11 cellular contexts compared by ENCODE assay signal in genomic region chr16:6335072-6335471, GRCh38.
DNase-seq lines count a peak whose midpoint lies in the region; ATAC-seq, FAIRE-seq and TF ChIP-seq lines count a peak whose summit lies in the region.
"Had no signal": no experiment of that assay in that cellular context is flagged by ENCODE, and none has a peak within 500 bp of the region (broad histone marks: within the 10 kb centered on the region; RNA-seq: fewer than 3 reads in every experiment).

No MANE protein-coding gene starts in this region.

- POLR2A ChIA-PET in activated CD4-positive, alpha-beta T cell treated with anti-CD3 and anti-CD28 coated beads for 36 hours (lab: Charles Lee) = no interaction called here

- H3K4me3 ChIP-seq in MG63 (no peak overlapping the region), dorsolateral prefrontal cortex (no peak overlapping the region), psoas muscle (no peak overlapping the region)

- no peaks in the 10 kb centered on the region for H3K4me1 Mint-ChIP-seq in activated CD4-positive, alpha-beta T cell treated with anti-CD3 and anti-CD28 coated beads for 36 hours
- H3K4me1 Mint-ChIP-seq: CD4-positive, alpha-beta memory T cell had no signal

- H3K27ac ChIP-seq in dorsolateral prefrontal cortex = no peak overlapping the region
- no peak overlapping the region for H3K27ac ChIP-seq in psoas muscle

- no peak for ATAC-seq in activated CD4-positive, alpha-beta T cell treated with anti-CD3 and anti-CD28 coated beads for 36 hours
- no peak for ATAC-seq in psoas muscle
- ATAC-seq in GM18868 (IDR thresholded peaks at IDR 0.05; ENCODE audit: unreplicated experiment) = no peak
- ATAC-seq: sciatic nerve had no signal

- no peaks in the 10 kb centered on the region for H3K4me1 ChIP-seq in psoas muscle

- no peak overlapping the region for H3K4me3 Mint-ChIP-seq in activated CD4-positive, alpha-beta T cell treated with anti-CD3 and anti-CD28 coated beads for 36 hours
- H3K4me3 Mint-ChIP-seq: CD4-positive, alpha-beta memory T cell had no signal

- intact Hi-C loops in activated CD4-positive, alpha-beta T cell treated with anti-CD3 and anti-CD28 coated beads for 36 hours (cut with DNase I, micrococcal nuclease) = no loop called here
- intact Hi-C loops in dorsolateral prefrontal cortex (cut with DNase I) = no loop called here
- intact Hi-C loops in psoas muscle (cut with DNase I) = no loop called here

- no peaks in the 10 kb centered on the region for H3K9me3 ChIP-seq in MG63
- no peaks in the 10 kb centered on the region for H3K9me3 ChIP-seq in psoas muscle

- H3K27me3 ChIP-seq in MG63 (no peaks in the 10 kb centered on the region; the same call in 1 of the 2 replicates), dorsolateral prefrontal cortex (no peaks in the 10 kb centered on the region), psoas muscle (ENCODE audit: insufficient read depth in 3 of 3, low read length in 2 of 3) (no peaks in the 10 kb centered on the region)

- peak; percentile 20 for DNase-seq in activated CD4-positive, alpha-beta T cell treated with anti-CD3 and anti-CD28 coated beads for 36 hours
- no peak for DNase-seq in activated CD4-positive, alpha-beta T cell treated with anti-CD3 and anti-CD28 coated beads, Interleukin-2, amount 50 U/mL, for 4 hours
- DNase-seq in MG63 = peak; percentile 10
- no peak for DNase-seq in dorsolateral prefrontal cortex
- DNase-seq in psoas muscle = no peak
- DNase-seq in anterior cingulate cortex (lab: John Stamatoyannopoulos, UW) = no peak
- no peak for DNase-seq in GM12891 (ENCODE audit: insufficient read length, low spot score)
- DNase-seq: activated naive CD4-positive, alpha-beta T cell; CD4-positive, alpha-beta memory T cell had no signal

- H3K36me3 Mint-ChIP-seq in activated CD4-positive, alpha-beta T cell treated with anti-CD3 and anti-CD28 coated beads for 36 hours (ENCODE audit: low read depth) = no peaks in the 10 kb centered on the region
- H3K36me3 Mint-ChIP-seq: CD4-positive, alpha-beta memory T cell had no signal

- H3K27me3 Mint-ChIP-seq in activated CD4-positive, alpha-beta T cell treated with anti-CD3 and anti-CD28 coated beads for 36 hours = no peaks in the 10 kb centered on the region
- H3K27me3 Mint-ChIP-seq: CD4-positive, alpha-beta memory T cell had no signal

- WGBS in psoas muscle, 3 donors = 61 to 68% (median 64%) methylated on average over 6 of the region's 6 CpGs

- FAIRE-seq in GM12891 (lab: Jason Lieb, UNC) = no peak

- H3K27ac Mint-ChIP-seq in activated CD4-positive, alpha-beta T cell treated with anti-CD3 and anti-CD28 coated beads for 36 hours = no peak overlapping the region
- H3K27ac Mint-ChIP-seq: CD4-positive, alpha-beta memory T cell had no signal

- TF ChIP-seq CTCF in dorsolateral prefrontal cortex (IDR thresholded peaks at IDR 0.05 in 54 of 56, conservative IDR thresholded peaks at IDR 0.05 in 2 of 56; ENCODE audit: low read depth in 1 of 56, partially characterized antibody in 56 of 56) (peak in 42 of 56 donors; percentile 14 to 57 (median 35)), psoas muscle (IDR thresholded peaks at IDR 0.05) (peak; percentile 24)

- H3K9me3 Mint-ChIP-seq in activated CD4-positive, alpha-beta T cell treated with anti-CD3 and anti-CD28 coated beads for 36 hours (ENCODE audit: low read depth) = peaks cover 13% of the 10 kb centered on the region

- no peak for TF ChIP-seq POLR2A in GM12891 (IDR thresholded peaks at IDR 0.05; ENCODE audit: low read depth, low read length)

- H3K36me3 ChIP-seq in MG63 (no peaks in the 10 kb centered on the region), psoas muscle (ENCODE audit: insufficient read depth in 1 of 2, low read depth in 1 of 2) (no peaks in the 10 kb centered on the region)

- CTCF ChIA-PET in activated CD4-positive, alpha-beta T cell treated with anti-CD3 and anti-CD28 coated beads for 36 hours (lab: Charles Lee) = no interaction called here

TF ChIP-seq in GM12891, 5 proteins besides CTCF, POLR2A, EP300 and RAD21:
- TF ChIP-seq SPI1 (IDR thresholded peaks at IDR 0.05; ENCODE audit: low read depth, low read length) (no peak), TAF1 (IDR thresholded peaks at IDR 0.05; ENCODE audit: low read depth, low read length) (no peak), POU2F2 (IDR thresholded peaks at IDR 0.05; ENCODE audit: low read depth, low read length) (no peak), PAX5 (IDR thresholded peaks at IDR 0.05; ENCODE audit: insufficient read depth, low read length, severe bottlenecking) (no peak), POLR2AphosphoS5 (IDR thresholded peaks at IDR 0.05; ENCODE audit: low read depth, low read length) (no peak)

Comparison
In these comparisons a context has a peak if more than half of its experiments do, and no peak if none do; other contexts are left out.
1. DNase-seq: peak in activated CD4-positive, alpha-beta T cell treated with anti-CD3 and anti-CD28 coated beads for 36 hours (single experiment) and MG63 (single experiment); none in activated CD4-positive, alpha-beta T cell treated with anti-CD3 and anti-CD28 coated beads, Interleukin-2, amount 50 U/mL, for 4 hours (0 of 2), dorsolateral prefrontal cortex (0 of 10), psoas muscle (0 of 2), anterior cingulate cortex (0 of 58) and GM12891 (single experiment).